8 cellular contexts compared by ENCODE assay signal in the genomic region with DNA sequence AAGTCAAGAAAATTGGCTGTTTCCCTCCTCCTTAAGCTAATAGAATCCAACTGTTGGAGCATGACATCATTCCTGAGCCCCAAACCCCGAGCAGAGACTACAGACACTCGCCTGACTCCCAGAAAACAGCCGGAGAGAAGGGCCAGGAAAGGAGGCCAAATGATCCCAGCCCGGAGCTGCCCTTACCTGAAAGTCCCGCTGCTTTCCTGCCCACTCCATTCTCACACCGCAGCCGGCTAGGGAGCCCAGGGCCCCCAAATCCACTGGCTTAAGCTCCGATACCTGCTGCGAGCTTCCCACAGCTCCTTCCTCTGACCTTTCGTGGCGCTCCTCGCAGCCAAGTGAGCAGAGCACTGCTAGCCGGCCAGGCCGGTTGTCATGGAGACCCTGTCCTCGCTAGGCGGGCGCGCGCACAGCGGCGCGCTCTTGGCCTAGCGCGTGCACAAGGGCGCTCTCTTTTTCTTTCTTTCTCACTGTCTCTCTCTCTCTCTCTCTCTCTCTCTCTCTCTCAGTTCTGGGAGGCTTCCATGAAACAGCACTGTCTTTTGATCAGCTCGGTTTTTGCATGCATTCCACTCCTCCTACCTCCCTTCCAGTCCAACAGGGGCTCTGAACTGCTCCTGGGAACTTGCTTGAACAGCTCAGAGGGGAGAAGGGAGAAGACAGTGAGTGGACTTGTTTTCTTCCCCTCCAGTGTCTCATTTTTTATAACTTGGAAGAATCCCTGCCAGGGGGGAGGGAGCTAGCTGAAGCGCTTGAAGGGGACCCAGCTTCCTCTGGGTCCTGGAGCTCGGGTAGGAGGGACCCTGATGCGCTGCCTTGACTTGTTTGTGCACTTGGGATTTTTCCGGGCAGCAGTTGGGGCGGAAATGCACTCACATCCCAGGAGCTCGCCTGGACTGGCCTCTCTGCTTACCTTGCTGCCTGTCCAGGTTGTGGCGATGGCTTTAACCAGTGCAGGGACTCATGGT.
A peak's percentile ranks its signal among the peaks of the same experiment; 100 is the strongest.
DNase-seq lines count a peak whose midpoint lies in the region; ATAC-seq and TF ChIP-seq lines count a peak whose summit lies in the region.

No MANE protein-coding gene starts in this region.

- peaks cover 10% of the 10 kb centered on the region for H3K27me3 Mint-ChIP-seq in activated B cell treated with CpG ODN at 0.5 μM for 24 hours

- POLR2A ChIA-PET in activated B cell treated with CpG ODN at 0.5 μM for 24 hours (lab: Charles Lee), result interaction anchor here (1.0 kb wide), 1 partner anchor 128 kb away, joined by 3 read pairs; the partner anchor contains the start of genes RPL27A and TRIM66

- H4K20me1 ChIP-seq in MM.1S (ENCODE audit: insufficient read depth, low read length), result no peaks in the 10 kb centered on the region

- H3K9me2 ChIP-seq in MM.1S (replicated peaks; ENCODE audit: insufficient read depth, low read length), result no peaks in the 10 kb centered on the region

- peak overlapping the region; percentile 19; the same call in 1 of the 2 replicates for H3K27ac ChIP-seq in MM.1S (ENCODE audit: low read length)
- peak overlapping the region; percentile 89 to 91 (median 90) for H3K27ac ChIP-seq in transverse colon

- CTCF ChIA-PET in activated B cell treated with CpG ODN at 0.5 μM for 24 hours (lab: Charles Lee), result interaction anchor here (0.8 to 1.4 kb wide), 2 partner anchors 16 to 64 kb away, joined by 3 to 5 read pairs; no protein-coding TSS in a partner anchor

- intact Hi-C loops in activated B cell treated with CpG ODN at 0.5 μM for 24 hours (cut with micrococcal nuclease), result loop anchor here (5.0 to 10.0 kb wide), 3 partner anchors 78 to 216 kb away; partner anchors contain the start of genes STK33 and TMEM9B
- intact Hi-C loops in transverse colon (cut with DNase I; ENCODE audit: low total_unique reads), result loop anchor here (5.0 kb wide), 1 partner anchor 103 kb away; no protein-coding TSS in a partner anchor

- H3K27me3 ChIP-seq in MM.1S (replicated peaks; ENCODE audit: insufficient read depth, low read length), result no peaks in the 10 kb centered on the region
- no peaks in the 10 kb centered on the region for H3K27me3 ChIP-seq in transverse colon

- H3K4me3 ChIP-seq in MM.1S (ENCODE audit: low read length), result peak overlapping the region; percentile 82
- peak overlapping the region; percentile 72 for H3K4me3 ChIP-seq in fibroblast of mammary gland (ENCODE audit: control insufficient read depth, low read depth, low read length)
- H3K4me3 ChIP-seq in transverse colon, result peak overlapping the region; percentile 46 to 58 (median 50)

- H3K4me1 ChIP-seq in MM.1S (ENCODE audit: low read length) (peaks cover 7% of the 10 kb centered on the region), transverse colon (peaks cover 15 to 75% (median 51%) of the 10 kb centered on the region in 4 donors)

- TF ChIP-seq EP300 in transverse colon (IDR thresholded peaks at IDR 0.05; ENCODE audit: low read depth), result no peak

- H3K4me1 Mint-ChIP-seq in activated B cell treated with CpG ODN at 0.5 μM for 24 hours, result peaks cover 10% of the 10 kb centered on the region

- peak overlapping the region; percentile 73 for H3K9ac ChIP-seq in MM.1S (ENCODE audit: low read length)

- H3F3A ChIP-seq in MM.1S (ENCODE audit: insufficient read depth, low read length), result no peaks in the 10 kb centered on the region

- DNase-seq in DMS53 treated with DMSO at 0.1 percent for 48 hours (lab: John Stamatoyannopoulos, UW; ENCODE audit: unreplicated experiment) (peak; percentile 78), MM.1S (peak; percentile 87), activated B cell treated with CpG ODN at 0.5 μM for 24 hours (no peak), fibroblast of mammary gland (ENCODE audit: low read depth) (peak; percentile 79), mucosa of gallbladder (ENCODE audit: low spot score) (peak; percentile 88), transverse colon (peak; percentile 83), GF-D8 (lab: John Stamatoyannopoulos, UW) (no peak)

- H3K27ac Mint-ChIP-seq in activated B cell treated with CpG ODN at 0.5 μM for 24 hours, result no peak overlapping the region

- H3K9me3 ChIP-seq in MM.1S (replicated peaks; ENCODE audit: insufficient read depth, low read length), result no peaks in the 10 kb centered on the region
- H3K9me3 ChIP-seq in transverse colon, result no peaks in the 10 kb centered on the region

- H3K4me3 Mint-ChIP-seq in activated B cell treated with CpG ODN at 0.5 μM for 24 hours, result peak overlapping the region; percentile 59

- in situ Hi-C loops in transverse colon (cut with MboI; ENCODE audit: low pct_ligation_motif_present in 1 of 4, low pct_unique_long_range_greater_than_20kb in 1 of 4, low sequenced_read_pairs in 3 of 4), result loop anchor here in 2 of 4 donors (10.0 kb wide), 1 partner anchor 126 kb away; the partner anchor contains the start of genes RPL27A (in 2 of the 2) and TRIM66 (in 2 of the 2)

- WGBS in transverse colon (ENCODE audit: low coverage in 1 of 2), 2 donors, result 0 to 12% methylated on average over 7 to 33 of the region's 33 CpGs

- no peaks in the 10 kb centered on the region for H3K9me3 Mint-ChIP-seq in activated B cell treated with CpG ODN at 0.5 μM for 24 hours

- H3K36me3 Mint-ChIP-seq in activated B cell treated with CpG ODN at 0.5 μM for 24 hours (ENCODE audit: low read depth), result no peaks in the 10 kb centered on the region

- peak; percentile 96 for TF ChIP-seq POLR2A in transverse colon (IDR thresholded peaks at IDR 0.05)

- peaks cover 52% of the 10 kb centered on the region for H3K79me2 ChIP-seq in MM.1S (ENCODE audit: low read length)

- H3K36me3 ChIP-seq in MM.1S (replicated peaks; ENCODE audit: insufficient read depth, low read length) (no peaks in the 10 kb centered on the region), transverse colon (no peaks in the 10 kb centered on the region)

- peak overlapping the region; percentile 83 for H2AFZ ChIP-seq in MM.1S (ENCODE audit: low read length)

- H3K4me2 ChIP-seq in MM.1S (ENCODE audit: low read depth, low read length), result peak overlapping the region; percentile 92

- ATAC-seq in activated B cell treated with CpG ODN at 0.5 μM for 24 hours (ENCODE audit: low read depth) (no peak), GM18867 (IDR thresholded peaks at IDR 0.05; ENCODE audit: unreplicated experiment) (no peak)

- TF ChIP-seq CTCF in MM.1S (IDR thresholded peaks at IDR 0.05; ENCODE audit: low read length), result no peak
- TF ChIP-seq CTCF in activated B cell treated with CpG ODN at 0.5 μM for 24 hours (IDR thresholded peaks at IDR 0.05), result no peak
- TF ChIP-seq CTCF in fibroblast of mammary gland (conservative IDR thresholded peaks at IDR 0.05; ENCODE audit: control insufficient read depth, insufficient read depth, low read depth, low read length), result no peak
- peak in 1 of 5 experiments; percentile 21 for TF ChIP-seq CTCF in transverse colon (IDR thresholded peaks at IDR 0.05)

Comparison
In these comparisons a context has a peak if more than half of its experiments do, and no peak if none do; other contexts are left out.
1. DNase-seq: peak in DMS53 treated with DMSO at 0.1 percent for 48 hours (single experiment), MM.1S (single experiment), fibroblast of mammary gland (single experiment), mucosa of gallbladder (single experiment) and transverse colon (single experiment); none in activated B cell treated with CpG ODN at 0.5 μM for 24 hours (single experiment) and GF-D8 (single experiment).
2. Peak in every context shown above with its lines, with median percentiles within 50 percentile points of each other: H3K4me3 ChIP-seq.